13 cellular contexts compared by ENCODE assay signal in genomic region chr11:64848214-64848778, GRCh38. TPM values are rescaled to one million over a fixed set of nuclear protein-coding genes. Genes with fewer than 3 reads are reported as not detected.
DNase-seq lines count a peak whose midpoint lies in the region; ATAC-seq and TF ChIP-seq lines count a peak whose summit lies in the region.
"Had no signal": no experiment of that assay in that cellular context is flagged by ENCODE, and none has a peak within 500 bp of the region (broad histone marks: within the 10 kb centered on the region; RNA-seq: fewer than 3 reads in every experiment).

No MANE protein-coding gene starts in this region.

- H3K36me3 Mint-ChIP-seq in activated CD4-positive, alpha-beta T cell treated with anti-CD3 and anti-CD28 coated beads for 36 hours (ENCODE audit: low read depth) = peaks cover 4% of the 10 kb centered on the region
- H3K36me3 Mint-ChIP-seq in chondrocyte (ENCODE audit: low read depth) = no peaks in the 10 kb centered on the region

- TF ChIP-seq CTCF in chondrocyte (IDR thresholded peaks at IDR 0.05) (no peak), gastrocnemius medialis (IDR thresholded peaks at IDR 0.05 in 4 of 5, conservative IDR thresholded peaks at IDR 0.05 in 1 of 5) (no peak)

- intact Hi-C loops in activated CD4-positive, alpha-beta T cell treated with anti-CD3 and anti-CD28 coated beads for 36 hours (cut with DNase I, micrococcal nuclease) = loop anchor here in 1 of 2 experiments (5.0 kb wide), 1 partner anchor 164 kb away; the partner anchor contains the start of gene ARL2
- intact Hi-C loops in gastrocnemius medialis (cut with DNase I; ENCODE audit: low total_unique reads) = loop anchor here (5.0 kb wide), 2 partner anchors 149 to 164 kb away; partner anchors contain the start of genes ARL2 and BATF2

- POLR2A ChIA-PET in activated CD4-positive, alpha-beta T cell treated with anti-CD3 and anti-CD28 coated beads for 36 hours (lab: Charles Lee) = interaction anchor here (0.6 to 3.6 kb wide), 8 partner anchors 11 to 245 kb away, joined by 3 to 16 read pairs (median 7); partner anchors contain the start of gene EHD1

- peak overlapping the region; percentile 58 for H3K9ac ChIP-seq in Karpas-422 (ENCODE audit: low read length)

- H3K9me3 ChIP-seq in Karpas-422 (ENCODE audit: low read length) (no peaks in the 10 kb centered on the region), gastrocnemius medialis (no peaks in the 10 kb centered on the region)
- H3K9me3 ChIP-seq: MG63 had no signal

- DNase-seq in activated CD4-positive, alpha-beta T cell treated with anti-CD3 and anti-CD28 coated beads for 36 hours = peak; percentile 13
- no peak for DNase-seq in activated CD4-positive, alpha-beta T cell treated with anti-CD3 and anti-CD28 coated beads for 48 hours
- no peak for DNase-seq in Karpas-422
- DNase-seq in chondrocyte (ENCODE audit: low spot score) = no peak
- no peak for DNase-seq in gastrocnemius medialis
- DNase-seq in KG1 (lab: John Stamatoyannopoulos, UW) = no peak
- DNase-seq: GOT3; MG63; stimulated activated CD4-positive, alpha-beta T cell treated with anti-CD3 and anti-CD28 coated beads, Interleukin-4, amount 100 ng/mL, for 4 hours; trophoblast cell had no signal

- CTCF ChIA-PET in activated CD4-positive, alpha-beta T cell treated with anti-CD3 and anti-CD28 coated beads for 36 hours (lab: Charles Lee) = interaction anchor here (0.6 to 15.7 kb wide), 24 partner anchors 8 to 483 kb away, joined by 3 to 377 read pairs (median 5); partner anchors contain the start of genes ARL2, EHD1, GPHA2 and MEN1

- H3K27ac Mint-ChIP-seq in activated CD4-positive, alpha-beta T cell treated with anti-CD3 and anti-CD28 coated beads for 36 hours = no peak overlapping the region
- H3K27ac Mint-ChIP-seq in chondrocyte (ENCODE audit: unreplicated experiment) = peak overlapping the region; percentile 68
- H3K27ac Mint-ChIP-seq: progenitor cell of endocrine pancreas had no signal

- no peaks in the 10 kb centered on the region for H3K79me2 ChIP-seq in Karpas-422 (ENCODE audit: low read length)

- no peaks in the 10 kb centered on the region for H3K9me3 Mint-ChIP-seq in activated CD4-positive, alpha-beta T cell treated with anti-CD3 and anti-CD28 coated beads for 36 hours (ENCODE audit: low read depth)
- H3K9me3 Mint-ChIP-seq in chondrocyte (ENCODE audit: low read depth) = no peaks in the 10 kb centered on the region

- H3K27ac ChIP-seq in Karpas-422 (ENCODE audit: low read length) (peak overlapping the region; percentile 95), gastrocnemius medialis (peak overlapping the region in 3 of 4 donors; percentile 56 to 72 (median 60))

- no peak for ATAC-seq in activated CD4-positive, alpha-beta T cell treated with anti-CD3 and anti-CD28 coated beads for 36 hours
- ATAC-seq in gastrocnemius medialis (no peak), HG03045 (IDR thresholded peaks at IDR 0.05; ENCODE audit: unreplicated experiment) (no peak), HG03457 (IDR thresholded peaks at IDR 0.05; ENCODE audit: unreplicated experiment) (no peak)

- peaks cover 66% of the 10 kb centered on the region for H3K4me1 Mint-ChIP-seq in activated CD4-positive, alpha-beta T cell treated with anti-CD3 and anti-CD28 coated beads for 36 hours
- H3K4me1 Mint-ChIP-seq in chondrocyte (ENCODE audit: low read depth) = peaks cover 20% of the 10 kb centered on the region

- H4K20me1 ChIP-seq in Karpas-422 (ENCODE audit: insufficient read depth, low read depth, low read length) = no peaks in the 10 kb centered on the region

- H3K4me1 ChIP-seq in Karpas-422 (ENCODE audit: low read length) = peaks cover 74% of the 10 kb centered on the region
- peaks cover 43 to 48% of the 10 kb centered on the region in 2 donors for H3K4me1 ChIP-seq in gastrocnemius medialis

- no peak for TF ChIP-seq POLR2A in gastrocnemius medialis (IDR thresholded peaks at IDR 0.05)

- no peak overlapping the region for H2AFZ ChIP-seq in Karpas-422 (ENCODE audit: low read length)

- no peaks in the 10 kb centered on the region for H3K27me3 Mint-ChIP-seq in activated CD4-positive, alpha-beta T cell treated with anti-CD3 and anti-CD28 coated beads for 36 hours
- no peaks in the 10 kb centered on the region for H3K27me3 Mint-ChIP-seq in chondrocyte (ENCODE audit: low read depth)
- H3K27me3 Mint-ChIP-seq: progenitor cell of endocrine pancreas had no signal

- H3K36me3 ChIP-seq in Karpas-422 (ENCODE audit: insufficient read depth, low read length) (no peaks in the 10 kb centered on the region), gastrocnemius medialis (no peaks in the 10 kb centered on the region)

- H3K4me3 ChIP-seq in Karpas-422 (ENCODE audit: low read length) (peak overlapping the region; percentile 23; the same call in 1 of the 2 replicates), gastrocnemius medialis (no peak overlapping the region)
- H3K4me3 ChIP-seq: MG63 had no signal

- peak overlapping the region; percentile 50 for H3K4me2 ChIP-seq in Karpas-422 (ENCODE audit: low read depth, low read length, poor library complexity, severe bottlenecking)

- no peak overlapping the region for H3K4me3 Mint-ChIP-seq in activated CD4-positive, alpha-beta T cell treated with anti-CD3 and anti-CD28 coated beads for 36 hours
- no peak overlapping the region for H3K4me3 Mint-ChIP-seq in chondrocyte (ENCODE audit: unreplicated experiment)

- in situ Hi-C loops in gastrocnemius medialis (cut with MboI; ENCODE audit: low sequenced_read_pairs in 4 of 4) = loop anchor here (5.0 kb wide), 2 partner anchors 39 to 44 kb away; no protein-coding TSS in a partner anchor

- H3K27me3 ChIP-seq in Karpas-422 (ENCODE audit: low read length) (no peaks in the 10 kb centered on the region), gastrocnemius medialis (peaks cover 0 to 3% (median 0%) of the 10 kb centered on the region in 3 donors)
- H3K27me3 ChIP-seq: MG63 had no signal

- no peaks in the 10 kb centered on the region for H3K9me2 ChIP-seq in Karpas-422 (replicated peaks; ENCODE audit: insufficient read depth, low read length)

RNA-seq across cellular contexts. Expression of gene CDC42BPG, which starts 3.8 kb away (rescaled TPM):
- total RNA-seq in activated CD4-positive, alpha-beta T cell treated with anti-CD3 and anti-CD28 coated beads for 36 hours = under 1 TPM; 0.28 to 0.39 TPM
- 0.15 and 0.22 TPM in 2 replicates for total RNA-seq in Karpas-422 (2014; rRNA removed; shearing (Covaris generic); ENCODE audit: low replicate concordance)
- total RNA-seq in chondrocyte (0.17 to 0.46 TPM (median 0.35 TPM) in 3 replicates), gastrocnemius medialis (under 1 TPM in 2 of 4 donors, not detected in 2; 0.15 to 0.19 TPM)

RNA-seq across cellular contexts. Expression of gene EHD1, which starts 30.1 kb away (rescaled TPM):
- 10 to 100 TPM; 71.0 to 73.6 TPM for total RNA-seq in activated CD4-positive, alpha-beta T cell treated with anti-CD3 and anti-CD28 coated beads for 36 hours
- total RNA-seq in Karpas-422 (2014; rRNA removed; shearing (Covaris generic); ENCODE audit: low replicate concordance) = 30.8 and 77.3 TPM in 2 replicates
- total RNA-seq in chondrocyte (78.9 to 129 TPM (median 111 TPM) in 3 replicates), gastrocnemius medialis (10 to 100 TPM; 24.8 to 46.2 (median 31.3) TPM)

RNA-seq across cellular contexts. Expression of gene MEN1, which starts 37.9 kb away (rescaled TPM):
- total RNA-seq in activated CD4-positive, alpha-beta T cell treated with anti-CD3 and anti-CD28 coated beads for 36 hours = 10 to 100 TPM; 34.8 to 38.5 TPM
- total RNA-seq in Karpas-422 (2014; rRNA removed; shearing (Covaris generic); ENCODE audit: low replicate concordance) = 27.6 and 28.3 TPM in 2 replicates
- total RNA-seq in chondrocyte = 19.5 to 26.4 TPM (median 20.4 TPM) in 3 replicates
- total RNA-seq in gastrocnemius medialis = 10 to 100 TPM in 2 of 4 donors, 1 to 10 TPM in 2; 7.4 to 12.2 (median 9.8) TPM

RNA-seq across cellular contexts. Expression of gene MAP4K2, which starts 45.3 kb away (rescaled TPM):
- 10 to 100 TPM; 54.0 to 57.3 TPM for total RNA-seq in activated CD4-positive, alpha-beta T cell treated with anti-CD3 and anti-CD28 coated beads for 36 hours
- 62.0 and 84.2 TPM in 2 replicates for total RNA-seq in Karpas-422 (2014; rRNA removed; shearing (Covaris generic); ENCODE audit: low replicate concordance)
- total RNA-seq in chondrocyte = 11.3 to 17.8 TPM (median 13.4 TPM) in 3 replicates
- 10 to 100 TPM in 1 of 4 donors, 1 to 10 TPM in 3; 4.3 to 14.8 (median 6.2) TPM for total RNA-seq in gastrocnemius medialis
